Comparison of ENCODE assay signal across 10 cellular contexts in genomic region chr2:227655454-227655853, GRCh38. TPM values are rescaled to one million over a fixed set of nuclear protein-coding genes. Genes with fewer than 3 reads are reported as not detected.
A peak's percentile ranks its signal among the peaks of the same experiment; 100 is the strongest.
DNase-seq lines count a peak whose midpoint lies in the region; ATAC-seq and TF ChIP-seq lines count a peak whose summit lies in the region.
"Had no signal": no experiment of that assay in that cellular context is flagged by ENCODE, and none has a peak within 500 bp of the region (broad histone marks: within the 10 kb centered on the region; RNA-seq: fewer than 3 reads in every experiment).

No MANE protein-coding gene starts in this region.

- H3K79me2 ChIP-seq in SK-N-SH (ENCODE audit: insufficient read depth) (no peaks in the 10 kb centered on the region), OCI-LY7 (ENCODE audit: insufficient read depth, low read depth, low read length) (no peaks in the 10 kb centered on the region)

- intact Hi-C loops in spleen (cut with DNase I; ENCODE audit: low total_unique reads) (loop anchor here (5.0 kb wide), 1 partner anchor 112 kb away; no protein-coding TSS in a partner anchor), OCI-LY7 (cut with micrococcal nuclease; ENCODE audit: unreplicated experiment) (loop anchor here (10.0 kb wide), 1 partner anchor 229 kb away; no protein-coding TSS in a partner anchor)

- H3K4me1 ChIP-seq in SK-N-SH (ENCODE audit: control insufficient read depth in 1 of 2, insufficient read depth in 2 of 2, low read depth in 1 of 2, low read length in 1 of 2) (no peaks in the 10 kb centered on the region), spleen (peaks cover 0 to 6% (median 2%) of the 10 kb centered on the region in 6 donors), OCI-LY7 (ENCODE audit: insufficient read depth, low read length, poor library complexity, severe bottlenecking) (no peaks in the 10 kb centered on the region)

- no peak overlapping the region for H2AFZ ChIP-seq in SK-N-SH (ENCODE audit: low read depth)
- no peak overlapping the region for H2AFZ ChIP-seq in OCI-LY7 (ENCODE audit: low read length)

- no peak overlapping the region for H3K9ac ChIP-seq in SK-N-SH

- no peaks in the 10 kb centered on the region for H3K36me3 ChIP-seq in SK-N-SH (replicated peaks in 1 of 2; ENCODE audit: control insufficient read depth in 1 of 2, insufficient read depth in 2 of 2, low read length in 1 of 2)
- H3K36me3 ChIP-seq in spleen = no peaks in the 10 kb centered on the region
- H3K36me3 ChIP-seq in OCI-LY7 (ENCODE audit: insufficient read depth, low read length) = no peaks in the 10 kb centered on the region

- no peak for TF ChIP-seq POLR2A in spleen (IDR thresholded peaks at IDR 0.05)

- 0% methylated on average over 1 of the region's 1 CpG for WGBS in SK-N-SH (ENCODE audit: low lambda C conversion rate)
- 33 to 72% (median 44%) methylated on average over 1 of the region's 1 CpG for WGBS in spleen, 5 donors

- POLR2A ChIA-PET in SK-N-SH (lab: Yijun Ruan, JAX) = no interaction called here
- POLR2A ChIA-PET in OCI-LY7 (lab: Charles Lee) = no interaction called here

- TF ChIP-seq RAD21 in SK-N-SH (IDR thresholded peaks at IDR 0.05; ENCODE audit: low read length) = no peak

- H3K4me2 ChIP-seq in SK-N-SH (no peak overlapping the region), OCI-LY7 (ENCODE audit: low read length) (no peak overlapping the region)

- no TSS peak for BruUV-seq in OCI-LY7 (replicated peaks; lab: Mats Ljungman, UMichigan)

- H3K9me2 ChIP-seq in SK-N-SH = no peaks in the 10 kb centered on the region
- H3K9me2 ChIP-seq in OCI-LY7 (ENCODE audit: insufficient read depth, low read length) = no peaks in the 10 kb centered on the region

- H3K9me3 ChIP-seq in SK-N-SH (no peaks in the 10 kb centered on the region), spleen (no peaks in the 10 kb centered on the region), OCI-LY7 (ENCODE audit: low read length) (no peaks in the 10 kb centered on the region)

- H4K20me1 ChIP-seq in SK-N-SH (ENCODE audit: insufficient read depth) (no peaks in the 10 kb centered on the region), OCI-LY7 (ENCODE audit: insufficient read depth, low read length) (no peaks in the 10 kb centered on the region)

- TF ChIP-seq CTCF in SK-N-SH (IDR thresholded peaks at IDR 0.05) = no peak
- no peak for TF ChIP-seq CTCF in spleen (IDR thresholded peaks at IDR 0.05 in 8 of 11, conservative IDR thresholded peaks at IDR 0.05 in 3 of 11)
- TF ChIP-seq CTCF in OCI-LY7 (conservative IDR thresholded peaks at IDR 0.05; ENCODE audit: low read length) = no peak

- H3K27ac ChIP-seq in SK-N-SH (ENCODE audit: low read depth in 2 of 2, low read length in 1 of 2) (no peak overlapping the region), spleen (no peak overlapping the region), OCI-LY7 (ENCODE audit: low read depth, low read length, poor library complexity, severe bottlenecking) (no peak overlapping the region)

- peak in 1 of 2 experiments; percentile 35; a peak in 1 of 4 replicates for TF ChIP-seq EP300 in SK-N-SH (IDR thresholded peaks at IDR 0.05; ENCODE audit: borderline replicate concordance in 1 of 2, low read depth in 1 of 2, low read length in 1 of 2)

- H3K4me3 ChIP-seq in SK-N-SH (ENCODE audit: low read depth in 2 of 2, low read length in 1 of 2) = no peak overlapping the region
- no peak overlapping the region for H3K4me3 ChIP-seq in spleen
- no peak overlapping the region for H3K4me3 ChIP-seq in OCI-LY7 (ENCODE audit: low read depth, low read length, poor library complexity, severe bottlenecking)

- CTCF ChIA-PET in SK-N-SH (lab: Yijun Ruan, JAX) (interaction anchor here (5.6 kb wide), 1 partner anchor 111 kb away, joined by 59 read pairs; no protein-coding TSS in a partner anchor), OCI-LY7 (lab: Charles Lee; ENCODE audit: unreplicated experiment) (no interaction called here)

- peak; percentile 55 for ATAC-seq in GM19351 (IDR thresholded peaks at IDR 0.05; ENCODE audit: unreplicated experiment)
- no peak for ATAC-seq in GM21825 (IDR thresholded peaks at IDR 0.05; ENCODE audit: unreplicated experiment)

- DNase-seq in 8988T = peak; percentile 46
- no peak for DNase-seq in SK-N-SH
- peak; percentile 16 for DNase-seq in glomerular endothelial cell (ENCODE audit: extremely low read depth, low read depth, low spot score)
- no peak for DNase-seq in spleen
- DNase-seq in NCI-H526 treated with DMSO at 0.1 percent for 48 hours (lab: John Stamatoyannopoulos, UW) = no peak
- DNase-seq in OCI-LY7 (ENCODE audit: low spot score) = no peak
- DNase-seq: DMS79 treated with DMSO at 0.1 percent for 48 hours, NCI-H1417 treated with DMSO at 0.1 percent for 48 hours had no signal

- no peaks in the 10 kb centered on the region for H3F3A ChIP-seq in SK-N-SH (replicated peaks; ENCODE audit: insufficient read depth)

- H3K27me3 ChIP-seq in SK-N-SH (ENCODE audit: insufficient read depth) (no peaks in the 10 kb centered on the region), spleen (replicated peaks in 1 of 7) (no peaks in the 10 kb centered on the region)

TF ChIP-seq in SK-N-SH, 30 proteins besides CTCF, POLR2A, EP300 and RAD21 (continues in another document):
- TF ChIP-seq MEF2A (IDR thresholded peaks at IDR 0.05; ENCODE audit: borderline replicate concordance, low read depth) (no peak), RFX5 (IDR thresholded peaks at IDR 0.05; ENCODE audit: low read length) (no peak), EZH2phosphoT487 (IDR thresholded peaks at IDR 0.05; ENCODE audit: borderline replicate concordance, low read depth) (no peak), RCOR1 (IDR thresholded peaks at IDR 0.05; ENCODE audit: low read length) (no peak), FOXJ3 (CRISPR knock-in tag; IDR thresholded peaks at IDR 0.05) (no peak), USF2 (IDR thresholded peaks at IDR 0.05; ENCODE audit: borderline replicate concordance, low read depth, low read length) (no peak), RXRA (IDR thresholded peaks at IDR 0.05; ENCODE audit: borderline replicate concordance, low read depth) (peak; percentile 92), YY1 (IDR thresholded peaks at IDR 0.05; ENCODE audit: low read depth) (no peak), REST (IDR thresholded peaks at IDR 0.05; ENCODE audit: low read depth, low read length) (no peak)

RNA-seq across cellular contexts. Expression of gene SCYGR5, which starts 11.2 kb away (rescaled TPM):
- polyA plus RNA-seq in SK-N-SH (2012; rRNA removed) = not detected in 2 replicates
- polyA plus RNA-seq in SK-N-SH (2012; cell fraction: cytosol; rRNA removed) = not detected in 2 replicates
- not detected in 2 replicates for polyA plus RNA-seq in SK-N-SH (2012; cell fraction: nucleus; rRNA removed)
- total RNA-seq in glomerular endothelial cell = not detected in 2 replicates
- not detected for total RNA-seq in spleen
- polyA plus RNA-seq in spleen = not detected
- not detected in 2 replicates for total RNA-seq in OCI-LY7 (2014; rRNA removed; shearing (Covaris generic))
- total RNA-seq in OCI-LY7 (2022) = not detected in 2 replicates

RNA-seq across cellular contexts. Expression of gene SCYGR4, which starts 38.2 kb away (rescaled TPM):
- polyA plus RNA-seq in SK-N-SH (2012; rRNA removed) (not detected in 2 replicates), spleen (under 1 TPM in 1 of 3 donors, not detected in 2; 0.04 TPM)
- not detected in 2 replicates for polyA plus RNA-seq in SK-N-SH (2012; cell fraction: cytosol; rRNA removed)
- polyA plus RNA-seq in SK-N-SH (2012; cell fraction: nucleus; rRNA removed) = not detected in 2 replicates
- total RNA-seq in glomerular endothelial cell (not detected in 2 replicates), spleen (not detected), OCI-LY7 (2022) (not detected in 2 replicates)
- not detected in 2 replicates for total RNA-seq in OCI-LY7 (2014; rRNA removed; shearing (Covaris generic))

RNA-seq across cellular contexts. Expression of gene SCYGR3, which starts 40.8 kb away (rescaled TPM):
- not detected in 2 replicates for polyA plus RNA-seq in SK-N-SH (2012; rRNA removed)
- polyA plus RNA-seq in SK-N-SH (2012; cell fraction: cytosol; rRNA removed) = not detected in 2 replicates
- polyA plus RNA-seq in SK-N-SH (2012; cell fraction: nucleus; rRNA removed) = not detected in 2 replicates
- total RNA-seq in glomerular endothelial cell = not detected in 2 replicates
- not detected for total RNA-seq in spleen
- not detected for polyA plus RNA-seq in spleen
- not detected in 2 replicates for total RNA-seq in OCI-LY7 (2014; rRNA removed; shearing (Covaris generic))
- total RNA-seq in OCI-LY7 (2022) = not detected in 2 replicates

RNA-seq across cellular contexts. Expression of gene SCYGR2, which starts 56.8 kb away (rescaled TPM):
- polyA plus RNA-seq in SK-N-SH (2012; rRNA removed) (not detected in 2 replicates), spleen (not detected)
- not detected in 2 replicates for polyA plus RNA-seq in SK-N-SH (2012; cell fraction: cytosol; rRNA removed)
- polyA plus RNA-seq in SK-N-SH (2012; cell fraction: nucleus; rRNA removed) = not detected in 2 replicates
- total RNA-seq in glomerular endothelial cell (not detected in 2 replicates), spleen (not detected), OCI-LY7 (2022) (not detected in 2 replicates)
- total RNA-seq in OCI-LY7 (2014; rRNA removed; shearing (Covaris generic)) = not detected in 2 replicates

Comparison
In these comparisons a context has a peak if more than half of its experiments do, and no peak if none do; other contexts are left out.
1. DNase-seq: peak in 8988T (single experiment) and glomerular endothelial cell (single experiment); none in SK-N-SH (single experiment), spleen (single experiment), NCI-H526 treated with DMSO at 0.1 percent for 48 hours (single experiment) and OCI-LY7 (single experiment).